In the genomic region with DNA sequence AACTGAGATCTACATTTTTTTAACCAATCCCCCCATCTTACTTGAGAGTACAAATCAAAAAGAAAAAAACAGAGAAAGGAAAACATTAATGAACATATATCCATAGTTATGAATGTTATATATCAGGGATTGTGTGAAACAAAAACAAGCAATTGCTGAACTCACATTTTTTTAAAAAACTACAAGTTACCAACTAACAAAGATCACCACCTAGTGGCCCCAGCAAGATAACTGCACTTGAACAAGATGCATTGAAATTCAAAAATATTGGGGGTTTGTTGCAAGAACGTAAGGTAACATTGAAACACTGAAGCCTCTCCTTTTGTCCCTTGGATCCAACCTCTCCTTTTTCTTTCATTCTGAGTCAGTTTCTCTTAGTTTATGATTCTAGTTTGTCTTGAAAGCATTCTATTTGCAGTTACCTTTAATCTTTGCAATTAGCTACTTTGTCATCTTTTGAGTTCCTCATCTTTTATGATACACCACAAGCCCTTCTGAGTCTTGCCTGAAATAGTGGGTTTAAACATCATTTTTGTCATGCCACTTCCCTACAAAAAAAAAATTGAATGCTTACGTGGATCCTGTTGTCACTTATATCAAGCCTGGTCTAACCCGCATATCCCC, we compare ENCODE assay signal across 1 cellular context.
TF ChIP-seq lines count a peak whose summit lies in the region.

No MANE protein-coding gene starts in this region.

TF ChIP-seq in HepG2, 621 proteins besides CTCF, POLR2A, EP300 and RAD21 (continued from another document):
- TF ChIP-seq TAF1 (CRISPR knock-in tag; IDR thresholded peaks at IDR 0.05) (no peak), ZNF652 (CRISPR knock-in tag; IDR thresholded peaks at IDR 0.05; ENCODE audit: borderline replicate concordance, low read depth) (no peak)
